Comparison of ENCODE assay signal across 1 cellular context in the genomic region with DNA sequence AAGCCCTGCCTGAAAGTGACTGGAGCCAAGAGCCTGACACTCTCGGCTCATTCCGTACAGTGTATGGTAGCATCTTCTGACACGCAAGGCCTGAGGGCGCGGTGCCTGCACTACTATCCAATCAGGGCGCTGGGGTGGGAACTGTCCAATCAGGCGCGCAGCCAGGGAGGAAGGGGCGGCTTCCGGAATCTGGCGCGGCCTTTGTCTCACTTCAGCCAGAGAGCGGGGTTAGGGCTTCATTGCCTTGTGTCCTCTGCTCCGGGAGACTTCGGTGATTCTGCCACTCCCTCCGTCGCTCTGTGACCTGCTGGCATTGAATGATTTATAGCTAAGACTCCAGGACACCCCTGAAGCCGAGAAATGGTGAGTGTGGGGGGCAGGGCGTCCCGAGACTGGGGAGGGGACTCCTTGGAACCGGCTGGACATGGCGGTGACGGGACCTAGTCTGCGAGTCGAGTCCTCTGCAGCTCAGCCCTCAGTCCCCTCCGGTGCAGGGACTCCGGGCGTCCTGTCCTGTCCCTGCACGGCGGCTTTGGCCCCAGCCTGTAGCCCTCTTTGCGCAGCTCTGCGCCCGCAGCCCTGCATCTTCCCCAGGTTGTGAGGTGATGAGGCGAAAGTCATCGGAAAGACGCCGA.
TF ChIP-seq lines count a peak whose summit lies in the region.
"Not testable (repeated sequence)": the region's sequence is repeated elsewhere in the genome, so short reads cannot be mapped to it uniquely, and the experiment has no call there.

No MANE protein-coding gene starts in this region.

TF ChIP-seq in K562, 482 proteins besides CTCF, POLR2A, EP300 and RAD21 (continued from another document):
- TF ChIP-seq MBD2 (IDR thresholded peaks at IDR 0.05; ENCODE audit: borderline replicate concordance, low read depth) = peak; percentile 65
- TF ChIP-seq CHD2 (IDR thresholded peaks at IDR 0.05; ENCODE audit: low read depth, low read length) = peak; percentile 47; the same call in 1 of the 2 replicates
- TF ChIP-seq SP2 (IDR thresholded peaks at IDR 0.05; ENCODE audit: extremely low read depth, low read depth, low read length, poor library complexity, severe bottlenecking) = peak; percentile 51
- TF ChIP-seq POLR2G (IDR thresholded peaks at IDR 0.05; ENCODE audit: low read depth, low read length) = peak; percentile 81
- peak; percentile 56 for TF ChIP-seq TAF1 (IDR thresholded peaks at IDR 0.05; ENCODE audit: control insufficient read depth, extremely low read depth, insufficient read depth, low read length, severe bottlenecking)
- TF ChIP-seq, protein P1, sequence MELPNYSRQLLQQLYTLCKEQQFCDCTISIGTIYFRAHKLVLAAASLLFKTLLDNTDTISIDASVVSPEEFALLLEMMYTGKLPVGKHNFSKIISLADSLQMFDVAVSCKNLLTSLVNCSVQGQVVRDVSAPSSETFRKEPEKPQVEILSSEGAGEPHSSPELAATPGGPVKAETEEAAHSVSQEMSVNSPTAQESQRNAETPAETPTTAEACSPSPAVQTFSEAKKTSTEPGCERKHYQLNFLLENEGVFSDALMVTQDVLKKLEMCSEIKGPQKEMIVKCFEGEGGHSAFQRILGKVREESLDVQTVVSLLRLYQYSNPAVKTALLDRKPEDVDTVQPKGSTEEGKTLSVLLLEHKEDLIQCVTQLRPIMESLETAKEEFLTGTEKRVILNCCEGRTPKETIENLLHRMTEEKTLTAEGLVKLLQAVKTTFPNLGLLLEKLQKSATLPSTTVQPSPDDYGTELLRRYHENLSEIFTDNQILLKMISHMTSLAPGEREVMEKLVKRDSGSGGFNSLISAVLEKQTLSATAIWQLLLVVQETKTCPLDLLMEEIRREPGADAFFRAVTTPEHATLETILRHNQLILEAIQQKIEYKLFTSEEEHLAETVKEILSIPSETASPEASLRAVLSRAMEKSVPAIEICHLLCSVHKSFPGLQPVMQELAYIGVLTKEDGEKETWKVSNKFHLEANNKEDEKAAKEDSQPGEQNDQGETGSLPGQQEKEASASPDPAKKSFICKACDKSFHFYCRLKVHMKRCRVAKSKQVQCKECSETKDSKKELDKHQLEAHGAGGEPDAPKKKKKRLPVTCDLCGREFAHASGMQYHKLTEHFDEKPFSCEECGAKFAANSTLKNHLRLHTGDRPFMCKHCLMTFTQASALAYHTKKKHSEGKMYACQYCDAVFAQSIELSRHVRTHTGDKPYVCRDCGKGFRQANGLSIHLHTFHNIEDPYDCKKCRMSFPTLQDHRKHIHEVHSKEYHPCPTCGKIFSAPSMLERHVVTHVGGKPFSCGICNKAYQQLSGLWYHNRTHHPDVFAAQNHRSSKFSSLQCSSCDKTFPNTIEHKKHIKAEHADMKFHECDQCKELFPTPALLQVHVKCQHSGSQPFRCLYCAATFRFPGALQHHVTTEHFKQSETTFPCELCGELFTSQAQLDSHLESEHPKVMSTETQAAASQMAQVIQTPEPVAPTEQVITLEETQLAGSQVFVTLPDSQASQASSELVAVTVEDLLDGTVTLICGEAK (IDR thresholded peaks at IDR 0.05) = peak; percentile 67
- TF ChIP-seq, protein P1 (CRISPR knock-in tag; IDR thresholded peaks at IDR 0.05) = not testable (repeated sequence)
- TF ChIP-seq POLR2H (tag; IDR thresholded peaks at IDR 0.05; ENCODE audit: low read depth) = 0 out of 2 replicates have a peak, but pooled peaks have one; percentile 35
- peak; percentile 61 for TF ChIP-seq SUPT5H (IDR thresholded peaks at IDR 0.05)
- peak in 1 of 2 experiments; percentile 73; a peak in 2 of 4 replicates for TF ChIP-seq RCOR1 (IDR thresholded peaks at IDR 0.05; ENCODE audit: borderline replicate concordance in 1 of 2, low read depth in 2 of 2, low read length in 2 of 2)
- not testable (repeated sequence) for TF ChIP-seq ATF1 (CRISPR knock-in tag; IDR thresholded peaks at IDR 0.05); JUND (tag; IDR thresholded peaks at IDR 0.05; ENCODE audit: borderline replicate concordance, low read depth, low read length)
- peak; percentile 70 for TF ChIP-seq ATF1 (tag; IDR thresholded peaks at IDR 0.05)
- TF ChIP-seq C11orf30 (IDR thresholded peaks at IDR 0.05; ENCODE audit: low read depth) = 0 out of 2 replicates have a peak, but pooled peaks have one; percentile 32
- TF ChIP-seq, protein P2, sequence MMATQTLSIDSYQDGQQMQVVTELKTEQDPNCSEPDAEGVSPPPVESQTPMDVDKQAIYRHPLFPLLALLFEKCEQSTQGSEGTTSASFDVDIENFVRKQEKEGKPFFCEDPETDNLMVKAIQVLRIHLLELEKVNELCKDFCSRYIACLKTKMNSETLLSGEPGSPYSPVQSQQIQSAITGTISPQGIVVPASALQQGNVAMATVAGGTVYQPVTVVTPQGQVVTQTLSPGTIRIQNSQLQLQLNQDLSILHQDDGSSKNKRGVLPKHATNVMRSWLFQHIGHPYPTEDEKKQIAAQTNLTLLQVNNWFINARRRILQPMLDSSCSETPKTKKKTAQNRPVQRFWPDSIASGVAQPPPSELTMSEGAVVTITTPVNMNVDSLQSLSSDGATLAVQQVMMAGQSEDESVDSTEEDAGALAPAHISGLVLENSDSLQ (IDR thresholded peaks at IDR 0.05) = peak; percentile 88
- TF ChIP-seq NFYB (IDR thresholded peaks at IDR 0.05; ENCODE audit: extremely low read depth, insufficient read length) = peak; percentile 88
- peak; percentile 72 for TF ChIP-seq FOS (IDR thresholded peaks at IDR 0.05; ENCODE audit: extremely low read depth, insufficient read length)
- TF ChIP-seq MTA3 (IDR thresholded peaks at IDR 0.05; ENCODE audit: borderline replicate concordance) = peak; percentile 39; the same call in 1 of the 2 replicates
- TF ChIP-seq SPI1 (IDR thresholded peaks at IDR 0.05; ENCODE audit: borderline replicate concordance, low read depth, low read length) = peak; percentile 14; the same call in 1 of the 2 replicates
- TF ChIP-seq SRF (CRISPR knock-in tag; IDR thresholded peaks at IDR 0.05) = 0 out of 4 replicates have a peak, but pooled peaks of 1 of the 2 experiments have one; percentile 19
- TF ChIP-seq SAP30 (IDR thresholded peaks at IDR 0.05; ENCODE audit: borderline replicate concordance, insufficient read depth, low read depth, low read length, poor library complexity, severe bottlenecking) = peak; percentile 52
- peak; percentile 21; the same call in 1 of the 2 replicates for TF ChIP-seq JUND (IDR thresholded peaks at IDR 0.05; ENCODE audit: borderline replicate concordance, low read depth, low read length)
- peak; percentile 69 for TF ChIP-seq ZFX (CRISPR knock-in tag; IDR thresholded peaks at IDR 0.05)
- peak; percentile 48 to 65 for TF ChIP-seq NRF1 (conservative IDR thresholded peaks at IDR 0.05 in 1 of 2, IDR thresholded peaks at IDR 0.05 in 1 of 2)
